8 cellular contexts compared by ENCODE assay signal in genomic region chrX:107711521-107712041, GRCh38.
DNase-seq lines count a peak whose midpoint lies in the region; ATAC-seq and TF ChIP-seq lines count a peak whose summit lies in the region.

No MANE protein-coding gene starts in this region.

- peaks cover 34% of the 10 kb centered on the region for H3K27me3 Mint-ChIP-seq in MCF 10A (ENCODE audit: insufficient read depth, unreplicated experiment)

- peak overlapping the region; percentile 20 for H3K4me3 Mint-ChIP-seq in MCF 10A (ENCODE audit: unreplicated experiment)

- CTCF ChIA-PET in MCF 10A (lab: Yijun Ruan, JAX): interaction anchor here (0.6 to 13.0 kb wide), 8 partner anchors 35 to 1013 kb away, joined by 3 to 157 read pairs (median 4); partner anchors contain the start of gene TSC22D3

- DNase-seq in heart right ventricle (no peak), left cardiac atrium (no peak), MCF 10A (ENCODE audit: unreplicated experiment) (no peak), uterus (peak in 1 of 2 donors; percentile 21)
- DNase-seq in stimulated activated CD4-positive, alpha-beta T cell treated with anti-CD3 and anti-CD28 coated beads, Interleukin-4, amount 100 ng/mL, for 24 hours: no peak

- H3K9me3 Mint-ChIP-seq in MCF 10A (ENCODE audit: unreplicated experiment): no peaks in the 10 kb centered on the region

- ATAC-seq in heart right ventricle (no peak), left cardiac atrium (no peak), HG03378 (IDR thresholded peaks at IDR 0.05; ENCODE audit: unreplicated experiment) (no peak), HG03045 (IDR thresholded peaks at IDR 0.05; ENCODE audit: unreplicated experiment) (no peak)

- whole genome bisulfite sequencing in heart right ventricle, 2 donors: 73 to 75% methylated on average over 4 of the region's 4 CpGs

- H3K4me3 ChIP-seq in heart right ventricle: no peak overlapping the region
- no peak overlapping the region for H3K4me3 ChIP-seq in muscle layer of duodenum (ENCODE audit: low read depth in 1 of 2, low read length in 2 of 2)
- no peak overlapping the region for H3K4me3 ChIP-seq in uterus

- BruUV-seq in MCF 10A (replicated peaks; lab: Mats Ljungman, UMichigan): TSS peak; percentile 78

- intact Hi-C loops in heart right ventricle (cut with DNase I) (loop anchor here in 6 of 10 donors (2.0 to 10.0 kb wide), 3 partner anchors 34 to 63 kb away; partner anchors contain the start of genes NCBP2L (in 1 of the 6) and TSC22D3 (in 1 of the 6)), left cardiac atrium (cut with DNase I) (loop anchor here in 1 of 2 donors (5.0 kb wide), 1 partner anchor 34 kb away; no protein-coding TSS in a partner anchor), MCF 10A (cut with micrococcal nuclease) (loop anchor here (1.0 kb wide), 2 partner anchors 34 to 37 kb away; no protein-coding TSS in a partner anchor), uterus (cut with DNase I; ENCODE audit: low total_unique reads) (no loop called here)

- peaks cover 14% of the 10 kb centered on the region for H3K4me1 Mint-ChIP-seq in MCF 10A (ENCODE audit: insufficient read depth, unreplicated experiment)

- H3K4me1 ChIP-seq in heart right ventricle: peaks cover 0 to 59% (median 24%) of the 10 kb centered on the region in 9 donors
- H3K4me1 ChIP-seq in muscle layer of duodenum (ENCODE audit: control insufficient read depth in 1 of 2, insufficient read depth in 2 of 2, low read length in 2 of 2): peaks cover 4 to 28% of the 10 kb centered on the region in 2 donors
- H3K4me1 ChIP-seq in uterus: peaks cover 0 to 5% of the 10 kb centered on the region in 2 donors

- peaks cover 59% of the 10 kb centered on the region for H3K36me3 Mint-ChIP-seq in MCF 10A (ENCODE audit: insufficient read depth, unreplicated experiment)

- TF ChIP-seq POLR2A in uterus (IDR thresholded peaks at IDR 0.05): no peak

- TF ChIP-seq CTCF in heart right ventricle (IDR thresholded peaks at IDR 0.05) (no peak), MCF 10A (IDR thresholded peaks at IDR 0.05; ENCODE audit: unreplicated experiment) (no peak), uterus (IDR thresholded peaks at IDR 0.05) (no peak)

- no peaks in the 10 kb centered on the region for H3K9me3 ChIP-seq in heart right ventricle
- no peaks in the 10 kb centered on the region for H3K9me3 ChIP-seq in muscle layer of duodenum (ENCODE audit: control insufficient read depth in 1 of 2, low read length in 2 of 2)
- no peaks in the 10 kb centered on the region for H3K9me3 ChIP-seq in uterus

- peaks cover 0 to 25% (median 0%) of the 10 kb centered on the region in 9 donors for H3K36me3 ChIP-seq in heart right ventricle
- peaks cover 10 to 23% of the 10 kb centered on the region in 2 donors for H3K36me3 ChIP-seq in muscle layer of duodenum (ENCODE audit: control insufficient read depth in 1 of 2, insufficient read depth in 2 of 2, low read length in 2 of 2)
- H3K36me3 ChIP-seq in uterus: no peaks in the 10 kb centered on the region

- POLR2A ChIA-PET in MCF 10A (lab: Yijun Ruan, JAX): interaction anchor here (1.1 to 16.2 kb wide), 14 partner anchors 12 to 64 kb away, joined by 3 to 679 read pairs (median 14); partner anchors contain the start of genes NCBP2L and TSC22D3

- H3K27me3 ChIP-seq in heart right ventricle: peaks cover 0 to 17% (median 0%) of the 10 kb centered on the region in 7 donors
- no peaks in the 10 kb centered on the region for H3K27me3 ChIP-seq in muscle layer of duodenum (ENCODE audit: low read depth, low read length)
- H3K27me3 ChIP-seq in uterus: no peaks in the 10 kb centered on the region

- H3K27ac ChIP-seq in heart right ventricle (peak overlapping the region; percentile 59 to 99 (median 95)), muscle layer of duodenum (ENCODE audit: low read length) (peak overlapping the region; percentile 96), uterus (peak overlapping the region; percentile 95 to 96)

- H3K27ac Mint-ChIP-seq in MCF 10A (ENCODE audit: low read depth, unreplicated experiment): peak overlapping the region; percentile 97
